In the genomic region with DNA sequence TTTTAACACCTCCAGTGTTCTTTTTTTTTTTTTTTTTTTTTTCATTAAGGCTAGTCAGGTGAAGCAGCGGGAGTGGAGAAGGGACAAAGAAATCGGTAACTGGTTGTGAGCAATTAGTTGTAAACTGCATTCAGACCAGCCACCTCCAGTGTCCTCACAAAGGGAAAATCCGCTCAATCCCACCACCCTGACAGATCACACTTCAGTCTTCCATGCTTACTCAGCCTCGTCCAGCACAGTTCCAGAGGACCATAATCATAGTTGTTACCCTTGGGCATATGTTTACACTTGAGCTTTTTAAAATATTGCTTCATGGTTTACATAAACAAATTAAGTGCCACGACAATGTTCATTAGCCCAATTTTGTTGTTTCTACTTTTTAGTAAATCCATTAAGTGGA, we compare ENCODE assay signal across 1 cellular context.
TF ChIP-seq lines count a peak whose summit lies in the region.

No MANE protein-coding gene starts in this region.

TF ChIP-seq in HEK293, 187 proteins besides CTCF, POLR2A, EP300 and RAD21 (continued from another document):
- TF ChIP-seq KLF16 (tag by site-specific recombination; IDR thresholded peaks at IDR 0.05) (no peak), ZNF76 (tag by site-specific recombination; IDR thresholded peaks at IDR 0.05; ENCODE audit: borderline replicate concordance, low read depth) (no peak), ZNF292 (tag by site-specific recombination; IDR thresholded peaks at IDR 0.05; ENCODE audit: borderline replicate concordance, low read depth) (no peak), ZNF837 (tag by site-specific recombination; IDR thresholded peaks at IDR 0.05) (no peak), ZNF473 (tag by site-specific recombination; IDR thresholded peaks at IDR 0.05) (no peak)
- TF ChIP-seq, protein P1, sequence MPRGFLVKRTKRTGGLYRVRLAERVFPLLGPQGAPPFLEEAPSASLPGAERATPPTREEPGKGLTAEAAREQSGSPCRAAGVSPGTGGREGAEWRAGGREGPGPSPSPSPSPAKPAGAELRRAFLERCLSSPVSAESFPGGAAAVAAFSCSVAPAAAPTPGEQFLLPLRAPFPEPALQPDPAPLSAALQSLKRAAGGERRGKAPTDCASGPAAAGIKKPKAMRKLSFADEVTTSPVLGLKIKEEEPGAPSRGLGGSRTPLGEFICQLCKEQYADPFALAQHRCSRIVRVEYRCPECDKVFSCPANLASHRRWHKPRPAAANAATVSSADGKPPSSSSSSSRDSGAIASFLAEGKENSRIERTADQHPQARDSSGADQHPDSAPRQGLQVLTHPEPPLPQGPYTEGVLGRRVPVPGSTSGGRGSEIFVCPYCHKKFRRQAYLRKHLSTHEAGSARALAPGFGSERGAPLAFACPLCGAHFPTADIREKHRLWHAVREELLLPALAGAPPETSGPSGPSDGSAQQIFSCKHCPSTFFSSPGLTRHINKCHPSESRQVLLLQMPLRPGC (tag by site-specific recombination; IDR thresholded peaks at IDR 0.05), result no peak
- TF ChIP-seq, protein P2, sequence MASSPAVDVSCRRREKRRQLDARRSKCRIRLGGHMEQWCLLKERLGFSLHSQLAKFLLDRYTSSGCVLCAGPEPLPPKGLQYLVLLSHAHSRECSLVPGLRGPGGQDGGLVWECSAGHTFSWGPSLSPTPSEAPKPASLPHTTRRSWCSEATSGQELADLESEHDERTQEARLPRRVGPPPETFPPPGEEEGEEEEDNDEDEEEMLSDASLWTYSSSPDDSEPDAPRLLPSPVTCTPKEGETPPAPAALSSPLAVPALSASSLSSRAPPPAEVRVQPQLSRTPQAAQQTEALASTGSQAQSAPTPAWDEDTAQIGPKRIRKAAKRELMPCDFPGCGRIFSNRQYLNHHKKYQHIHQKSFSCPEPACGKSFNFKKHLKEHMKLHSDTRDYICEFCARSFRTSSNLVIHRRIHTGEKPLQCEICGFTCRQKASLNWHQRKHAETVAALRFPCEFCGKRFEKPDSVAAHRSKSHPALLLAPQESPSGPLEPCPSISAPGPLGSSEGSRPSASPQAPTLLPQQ (tag by site-specific recombination; IDR thresholded peaks at IDR 0.05), result no peak
